ENCODE assay signal across 26 cellular contexts in the genomic region with DNA sequence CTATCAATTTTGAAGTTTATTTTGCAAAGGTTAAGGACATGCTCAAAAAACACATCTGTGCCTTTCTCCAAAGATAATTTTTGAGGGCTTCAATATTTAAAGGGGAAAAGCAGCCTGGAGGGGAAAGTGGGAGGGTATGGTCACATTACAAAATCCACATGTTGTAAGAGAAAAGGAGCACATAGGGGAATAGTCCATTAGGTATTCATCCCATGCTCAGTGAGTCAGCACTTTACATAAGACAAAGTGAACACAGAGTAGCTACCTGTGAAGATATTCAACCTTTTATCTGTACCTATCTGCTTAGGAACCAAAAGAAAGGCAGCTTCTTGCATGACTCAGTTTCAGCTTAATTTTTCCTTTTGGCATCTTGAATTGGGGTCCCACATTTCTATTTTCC.
A peak's percentile ranks its signal among the peaks of the same experiment; 100 is the strongest.
DNase-seq lines count a peak whose midpoint lies in the region; TF ChIP-seq lines count a peak whose summit lies in the region.
"Had no signal": no experiment of that assay in that cellular context is flagged by ENCODE, and none has a peak within 500 bp of the region (broad histone marks: within the 10 kb centered on the region; RNA-seq: fewer than 3 reads in every experiment).

No MANE protein-coding gene starts in this region.

- H3K27me3 ChIP-seq in endodermal cell (ENCODE audit: control insufficient read depth, insufficient read depth, low read length, poor library complexity, severe bottlenecking) (no peaks in the 10 kb centered on the region), neuronal stem cell (ENCODE audit: control insufficient read depth in 3 of 3, insufficient read depth in 3 of 3, low read depth in 1 of 3, low read length in 3 of 3) (no peaks in the 10 kb centered on the region)
- H3K27me3 ChIP-seq: colonic mucosa, left lung had no signal

- H3K27me3 Mint-ChIP-seq in endodermal cell (ENCODE audit: insufficient read depth), result no peaks in the 10 kb centered on the region
- peaks cover 2% of the 10 kb centered on the region for H3K27me3 Mint-ChIP-seq in nephron progenitor cell (ENCODE audit: low read depth, poor library complexity)
- H3K27me3 Mint-ChIP-seq: activated naive CD8-positive, alpha-beta T cell treated with anti-CD3 and anti-CD28 coated beads, Interleukin-2, amount 50 U/mL, for 24 hours; CD8-positive, alpha-beta memory T cell; natural killer cell treated with Interleukin-12 subunit alpha and Interleukin-12 subunit beta and Interleukin-15 and Interleukin-18, amount 100 ng/mL, for 72 hours had no signal

- H3K4me1 Mint-ChIP-seq in endodermal cell (peaks cover 9% of the 10 kb centered on the region), nephron progenitor cell (peaks cover 5% of the 10 kb centered on the region)
- H3K4me1 Mint-ChIP-seq: activated naive CD8-positive, alpha-beta T cell treated with anti-CD3 and anti-CD28 coated beads, Interleukin-2, amount 50 U/mL, for 24 hours; CD8-positive, alpha-beta memory T cell had no signal

- H2BK15ac ChIP-seq in neuronal stem cell (ENCODE audit: low read length), result no peak overlapping the region

- DNase-seq in NCI-H748 (lab: John Stamatoyannopoulos, UW; ENCODE audit: unreplicated experiment) (peak; percentile 35), NCI-H748 treated with DMSO at 0.1 percent for 48 hours (lab: John Stamatoyannopoulos, UW) (no peak), NCI-H69 (lab: John Stamatoyannopoulos, UW) (peak; percentile 62), endodermal cell (no peak), neuronal stem cell (ENCODE audit: low spot score) (no peak), nephron progenitor cell (no peak), GM19238 (ENCODE audit: insufficient read length, low spot score) (no peak), D341Med (ENCODE audit: low spot score) (no peak)
- DNase-seq: activated CD4-positive, alpha-beta T cell treated with anti-CD3 and anti-CD28 coated beads, Interleukin-2, amount 50 U/mL, for 4 hours; activated effector memory CD4-positive, alpha-beta T cell treated with anti-CD3 and anti-CD28 coated beads, Interleukin-2, amount 50 U/mL, for 16 hours; activated naive CD8-positive, alpha-beta T cell treated with anti-CD3 and anti-CD28 coated beads, Interleukin-2, amount 50 U/mL, for 24 hours; CD8-positive, alpha-beta memory T cell; colonic mucosa; GF-D8; left lung; midbrain; MM.1S; NCI-H1436 treated with DMSO at 0.1 percent for 48 hours; NCI-H2227 treated with DMSO at 0.1 percent for 48 hours; WERI-Rb-1 had no signal

- no peak overlapping the region for H3K4me2 ChIP-seq in neuronal stem cell (ENCODE audit: insufficient read depth, low read length, poor library complexity, severe bottlenecking)

- TF ChIP-seq CTCF in endodermal cell (conservative IDR thresholded peaks at IDR 0.05) (no peak), nephron progenitor cell (IDR thresholded peaks at IDR 0.05) (no peak)

- H3K18ac ChIP-seq in neuronal stem cell (ENCODE audit: low read length), result no peak overlapping the region

- H3K36me3 ChIP-seq in endodermal cell (ENCODE audit: control insufficient read depth, insufficient read depth, low read length) (no peaks in the 10 kb centered on the region), neuronal stem cell (replicated peaks in 1 of 2; ENCODE audit: control insufficient read depth in 2 of 2, insufficient read depth in 2 of 2, low read length in 2 of 2) (no peaks in the 10 kb centered on the region)
- H3K36me3 ChIP-seq: colonic mucosa, left lung, WERI-Rb-1 had no signal

- H3K9me3 ChIP-seq in endodermal cell (ENCODE audit: control insufficient read depth, low read length) (no peaks in the 10 kb centered on the region), neuronal stem cell (replicated peaks in 1 of 2; ENCODE audit: control insufficient read depth in 2 of 2, insufficient read depth in 1 of 2, low read depth in 1 of 2, low read length in 2 of 2) (no peaks in the 10 kb centered on the region)
- H3K9me3 ChIP-seq: colonic mucosa, left lung had no signal

- H3K36me3 Mint-ChIP-seq in endodermal cell (ENCODE audit: low read depth) (no peaks in the 10 kb centered on the region), nephron progenitor cell (ENCODE audit: low read depth) (no peaks in the 10 kb centered on the region)
- H3K36me3 Mint-ChIP-seq: brain; CD8-positive, alpha-beta memory T cell; natural killer cell treated with Interleukin-12 subunit alpha and Interleukin-12 subunit beta and Interleukin-15 and Interleukin-18, amount 100 ng/mL, for 72 hours had no signal

- H3K9me3 Mint-ChIP-seq in endodermal cell (no peaks in the 10 kb centered on the region), nephron progenitor cell (no peaks in the 10 kb centered on the region)
- H3K9me3 Mint-ChIP-seq: activated naive CD8-positive, alpha-beta T cell treated with anti-CD3 and anti-CD28 coated beads, Interleukin-2, amount 50 U/mL, for 24 hours; brain; T-helper 2 cell treated with Interferon-gamma antibody and Interleukin-4, amounts not matched to agents 5 μg/mL and 100 μg/mL, for 36 hours had no signal

- H2AK5ac ChIP-seq in neuronal stem cell (ENCODE audit: low read depth, low read length), result no peak overlapping the region

- H3K23ac ChIP-seq in neuronal stem cell (ENCODE audit: low read depth, low read length, poor library complexity), result no peak overlapping the region

- no peak overlapping the region for H3K4me3 Mint-ChIP-seq in endodermal cell
- H3K4me3 Mint-ChIP-seq in nephron progenitor cell, result no peak overlapping the region
- H3K4me3 Mint-ChIP-seq: activated naive CD8-positive, alpha-beta T cell treated with anti-CD3 and anti-CD28 coated beads, Interleukin-2, amount 50 U/mL, for 24 hours; brain; CD8-positive, alpha-beta memory T cell; natural killer cell treated with Interleukin-12 subunit alpha and Interleukin-12 subunit beta and Interleukin-15 and Interleukin-18, amount 100 ng/mL, for 72 hours; T-helper 2 cell treated with Interferon-gamma antibody and Interleukin-4, amounts not matched to agents 5 μg/mL and 100 μg/mL, for 36 hours had no signal

- H2BK12ac ChIP-seq in neuronal stem cell (ENCODE audit: low read length), result no peak overlapping the region

- no peak overlapping the region for H2BK120ac ChIP-seq in neuronal stem cell (ENCODE audit: low read depth, low read length)

- H3K14ac ChIP-seq in neuronal stem cell (ENCODE audit: low read length), result no peak overlapping the region

- no peak overlapping the region for H3K4me3 ChIP-seq in endodermal cell (ENCODE audit: low read length)
- H3K4me3 ChIP-seq in neuronal stem cell (ENCODE audit: low read length in 2 of 2), result no peak overlapping the region
- H3K4me3 ChIP-seq: colonic mucosa, left lung, SK-N-MC had no signal

- H3K9ac ChIP-seq in endodermal cell (ENCODE audit: extremely low read depth, low read length, poor library complexity, severe bottlenecking), result no peak overlapping the region
- H3K9ac ChIP-seq in neuronal stem cell (ENCODE audit: low read depth, low read length, poor library complexity), result no peak overlapping the region
- H3K9ac ChIP-seq: parathyroid adenoma had no signal

- H3K27ac ChIP-seq in endodermal cell (ENCODE audit: low read depth, low read length) (no peak overlapping the region), neuronal stem cell (replicated peaks; ENCODE audit: low read length) (no peak overlapping the region)
- H3K27ac ChIP-seq: colonic mucosa, HL-60, left lung, parathyroid adenoma, SK-N-MC, WERI-Rb-1 had no signal

- H3K79me1 ChIP-seq in neuronal stem cell (ENCODE audit: low read depth, low read length), result no peaks in the 10 kb centered on the region

- peak overlapping the region; percentile 28 for H2AFZ ChIP-seq in neuronal stem cell (ENCODE audit: low read length)
- H2AFZ ChIP-seq: parathyroid adenoma had no signal

- H4K8ac ChIP-seq in neuronal stem cell (ENCODE audit: low read depth, low read length), result no peak overlapping the region

- H3K4me1 ChIP-seq in endodermal cell (ENCODE audit: control insufficient read depth, insufficient read depth, low read length) (no peaks in the 10 kb centered on the region), neuronal stem cell (ENCODE audit: control insufficient read depth in 2 of 2, insufficient read depth in 1 of 2, low read depth in 1 of 2, low read length in 2 of 2) (peaks cover 0 to 4% of the 10 kb centered on the region in 2 donors)
- H3K4me1 ChIP-seq: colonic mucosa, left lung, parathyroid adenoma had no signal

- H3K27ac Mint-ChIP-seq in endodermal cell, result peak overlapping the region; percentile 59
- H3K27ac Mint-ChIP-seq in nephron progenitor cell, result no peak overlapping the region
- H3K27ac Mint-ChIP-seq: activated naive CD8-positive, alpha-beta T cell treated with anti-CD3 and anti-CD28 coated beads, Interleukin-2, amount 50 U/mL, for 24 hours; brain; CD8-positive, alpha-beta memory T cell; natural killer cell treated with Interleukin-12 subunit alpha and Interleukin-12 subunit beta and Interleukin-15 and Interleukin-18, amount 100 ng/mL, for 72 hours; T-helper 2 cell treated with Interferon-gamma antibody and Interleukin-4, amounts not matched to agents 5 μg/mL and 100 μg/mL, for 36 hours had no signal

- H3K4ac ChIP-seq in neuronal stem cell (ENCODE audit: low read length), result no peak overlapping the region

- no peak overlapping the region for H4K91ac ChIP-seq in neuronal stem cell (ENCODE audit: low read depth, low read length, poor library complexity)

- no peak overlapping the region for H2BK5ac ChIP-seq in neuronal stem cell (ENCODE audit: low read length)

Comparison
In these comparisons a context has a peak if more than half of its experiments do, and no peak if none do; other contexts are left out.
1. DNase-seq: peak in NCI-H748 (single experiment) and NCI-H69 (single experiment); none in NCI-H748 treated with DMSO at 0.1 percent for 48 hours (single experiment), endodermal cell (single experiment), neuronal stem cell (single experiment), nephron progenitor cell (single experiment), GM19238 (single experiment) and D341Med (single experiment).